21 cellular contexts compared by ENCODE assay signal in genomic region chr16:23183486-23183862, GRCh38. TPM values are rescaled to one million over a fixed set of nuclear protein-coding genes. Genes with fewer than 3 reads are reported as not detected.
A peak's percentile ranks its signal among the peaks of the same experiment; 100 is the strongest.
DNase-seq lines count a peak whose midpoint lies in the region; ATAC-seq, FAIRE-seq and TF ChIP-seq lines count a peak whose summit lies in the region.
"Had no signal": no experiment of that assay in that cellular context is flagged by ENCODE, and none has a peak within 500 bp of the region (broad histone marks: within the 10 kb centered on the region; RNA-seq: fewer than 3 reads in every experiment).

No MANE protein-coding gene starts in this region.

- no peak overlapping the region for H3T11ph ChIP-seq in H9 (ENCODE audit: low read length)

- H3K4me1 Mint-ChIP-seq in H9, result peaks cover 17 to 25% of the 10 kb centered on the region in 2 experiments

- TF ChIP-seq POLR2A in K562 (conservative IDR thresholded peaks at IDR 0.05), result no peak

- no peak for TF ChIP-seq CTCF in H9 (conservative IDR thresholded peaks at IDR 0.05)
- TF ChIP-seq CTCF in K562 (IDR thresholded peaks at IDR 0.05 in 2 of 3, conservative IDR thresholded peaks at IDR 0.05 in 1 of 3; ENCODE audit: insufficient read depth in 2 of 3, low read depth in 1 of 3, low read length in 3 of 3), result no peak

- H3K14ac ChIP-seq in H9 (ENCODE audit: insufficient read depth, low read length), result no peak overlapping the region

- no peak overlapping the region for H4K5ac ChIP-seq in H9 (ENCODE audit: insufficient read length, low read depth, low read length)

- H4K20me1 ChIP-seq in H9 (ENCODE audit: control insufficient read depth, insufficient read depth, insufficient read length) (no peaks in the 10 kb centered on the region), K562 (replicated peaks; ENCODE audit: control insufficient read depth, insufficient read depth, low read length) (peaks cover 3% of the 10 kb centered on the region; the same call in 1 of the 2 replicates)

- no peak overlapping the region for H3K4me3 ChIP-seq in K562
- peak overlapping the region; percentile 67 for H3K4me3 ChIP-seq in iPS-20b (ENCODE audit: low read length)
- peak overlapping the region in 5 of 7 experiments; percentile 30 to 53 (median 34) for H3K4me3 ChIP-seq in skin epidermis

- H3K4me1 ChIP-seq in H9 (ENCODE audit: insufficient read depth, low read length) (no peaks in the 10 kb centered on the region), K562 (replicated peaks in 1 of 2; ENCODE audit: control insufficient read depth in 2 of 2, insufficient read depth in 2 of 2, low read length in 2 of 2) (peaks cover 0 to 13% of the 10 kb centered on the region in 2 experiments; a peak in 2 of 5 replicates), iPS-20b (ENCODE audit: insufficient read depth, low read length) (no peaks in the 10 kb centered on the region)

- ATAC-seq in K562, result no peak
- no peak for ATAC-seq in Right ventricle myocardium superior (ENCODE audit: poor library complexity)
- no peak for ATAC-seq in HG03045 (IDR thresholded peaks at IDR 0.05; ENCODE audit: unreplicated experiment)

- H3K56ac ChIP-seq in H9 (ENCODE audit: insufficient read length, low read depth, low read length), result no peak overlapping the region

- H2BK5ac ChIP-seq in H9 (ENCODE audit: insufficient read length, low read length), result no peak overlapping the region

- H2AFZ ChIP-seq in H9 (ENCODE audit: low read length) (no peak overlapping the region), K562 (ENCODE audit: low read depth, low read length) (no peak overlapping the region)

- POLR2A ChIA-PET in K562 (lab: Yijun Ruan, JAX), result interaction anchor here (0.6 to 1.3 kb wide), 3 partner anchors 9 to 149 kb away, joined by 3 to 4 read pairs (median 3); no protein-coding TSS in a partner anchor

- H2BK15ac ChIP-seq in H9 (ENCODE audit: low read depth, low read length), result no peak overlapping the region

- CTCF ChIA-PET in K562 (lab: Yijun Ruan, JAX; ENCODE audit: low intra/inter-chr PET ratio), result interaction anchor here (2.3 kb wide), 1 partner anchor 251 kb away, joined by 21 read pairs; no protein-coding TSS in a partner anchor

- intact Hi-C loops in K562 (cut with micrococcal nuclease) (no loop called here), Right ventricle myocardium superior (cut with DNase I) (loop anchor here (2.0 to 10.0 kb wide), 2 partner anchors 211 to 251 kb away; no protein-coding TSS in a partner anchor)

- H4K8ac ChIP-seq in H9 (replicated peaks; ENCODE audit: insufficient read length, low read depth, low read length), result no peak overlapping the region

- H2BK20ac ChIP-seq in H9 (ENCODE audit: low read depth, low read length, poor library complexity, severe bottlenecking), result no peak overlapping the region

- H3K18ac ChIP-seq in H9 (ENCODE audit: insufficient read length, low read depth, low read length), result no peak overlapping the region

- DNase-seq in H9 (no peak), K562 (ENCODE audit: extremely low read depth in 1 of 4, low spot score in 3 of 4) (no peak), medulla oblongata (ENCODE audit: extremely low spot score) (no peak), Right ventricle myocardium superior (no peak), G401 (ENCODE audit: low spot score) (no peak)
- DNase-seq: activated CD4-positive, alpha-beta T cell treated with anti-CD3 and anti-CD28 coated beads, Interleukin-2, amount 50 U/mL, for 4 hours; DND-41; GOT3; Kasumi-1; NCI-H1930; NCI-H526 treated with DMSO at 0.1 percent for 48 hours; nucleus accumbens; T1000 had no signal

- no peak for TF ChIP-seq EP300 in K562 (IDR thresholded peaks at IDR 0.05; ENCODE audit: low read length)

- no peaks in the 10 kb centered on the region for H3K79me2 ChIP-seq in H9 (ENCODE audit: insufficient read depth, low read length)
- no peaks in the 10 kb centered on the region for H3K79me2 ChIP-seq in K562 (ENCODE audit: control insufficient read depth, insufficient read depth, low read length)

- peak overlapping the region; percentile 61 to 76; a peak in 4 of 5 replicates for H3K4me3 Mint-ChIP-seq in H9

- H2BK12ac ChIP-seq in H9 (ENCODE audit: insufficient read length, low read depth, low read length), result no peak overlapping the region

- no peak for FAIRE-seq in K562 (lab: Jason Lieb, UNC)

- H3K9me3 ChIP-seq in H9 (ENCODE audit: control insufficient read depth, low read depth, low read length) (no peaks in the 10 kb centered on the region), K562 (replicated peaks; ENCODE audit: control insufficient read depth, insufficient read depth, low read depth, low read length) (no peaks in the 10 kb centered on the region), iPS-20b (ENCODE audit: insufficient read depth, low read depth, low read length) (no peaks in the 10 kb centered on the region)
- H3K9me3 ChIP-seq: heart left ventricle, spleen had no signal

- H3K4me2 ChIP-seq in H9 (ENCODE audit: insufficient read depth, insufficient read length, low read length) (peak overlapping the region; percentile 75), K562 (ENCODE audit: insufficient read depth, low read length) (no peak overlapping the region)

- H3K9me1 ChIP-seq in K562 (ENCODE audit: control insufficient read depth, insufficient read depth, low read length), result no peaks in the 10 kb centered on the region

- no peak overlapping the region for H4K91ac ChIP-seq in H9 (ENCODE audit: insufficient read length, low read depth, low read length)

- H3K27me3 ChIP-seq in H9 (ENCODE audit: insufficient read depth, low read length) (peaks cover 15% of the 10 kb centered on the region; the same call in 1 of the 2 replicates), K562 (ENCODE audit: control insufficient read depth in 2 of 2, insufficient read depth in 2 of 2, low read length in 2 of 2) (peaks cover 20 to 30% of the 10 kb centered on the region in 2 experiments; a peak in 4 of 5 replicates), iPS-20b (ENCODE audit: insufficient read depth, low read length) (peaks cover 51% of the 10 kb centered on the region)

- H3K9ac ChIP-seq in H9 (ENCODE audit: extremely low read depth, insufficient read length, low read length), result no peak overlapping the region
- no peak overlapping the region for H3K9ac ChIP-seq in K562 (ENCODE audit: insufficient read depth in 1 of 2, low read depth in 2 of 2, low read length in 2 of 2)
- H3K9ac ChIP-seq in iPS-20b (ENCODE audit: low read depth, low read length), result no peak overlapping the region

- BruUV-seq in K562 (replicated peaks; lab: Mats Ljungman, UMichigan), result no TSS peak

- no peak overlapping the region for H2AK5ac ChIP-seq in H9 (ENCODE audit: insufficient read length, low read length)

- in situ Hi-C loops in K562 (cut with MboI), result loop anchor here (10.0 kb wide), 1 partner anchor 251 kb away; no protein-coding TSS in a partner anchor
- in situ Hi-C loops in G401 (cut with HindIII; ENCODE audit: low sequenced_read_pairs), result no loop called here

- no peak for TF ChIP-seq RAD21 in K562 (CRISPR knock-in tag; conservative IDR thresholded peaks at IDR 0.05 in 1 of 2, IDR thresholded peaks at IDR 0.05 in 1 of 2)

- WGBS in H9 (ENCODE audit: extremely low coverage, insufficient read length, low lambda C conversion rate), result no CpG with 5 or more reads among the region's 5 CpGs
- 10% methylated on average over 5 of the region's 5 CpGs for WGBS in K562 (ENCODE audit: insufficient coverage, low coverage, missing lambda C conversion rate)

- H3K36me3 ChIP-seq in K562 (ENCODE audit: control insufficient read depth, insufficient read depth, low read length) (no peaks in the 10 kb centered on the region), iPS-20b (ENCODE audit: insufficient read depth, low read depth, low read length) (no peaks in the 10 kb centered on the region)
- H3K36me3 ChIP-seq: heart left ventricle, spleen had no signal

- peaks cover 47% of the 10 kb centered on the region for H3K27me3 Mint-ChIP-seq in H9 (ENCODE audit: low read depth)

- peaks cover 0 to 3% of the 10 kb centered on the region in 2 experiments; a peak in 1 of 5 replicates for H3K9me3 Mint-ChIP-seq in H9

- H3K23ac ChIP-seq in H9 (ENCODE audit: insufficient read length, low read depth, low read length), result no peak overlapping the region

- no peak overlapping the region for H3K4ac ChIP-seq in H9 (ENCODE audit: low read depth, low read length)

- H3K36me3 Mint-ChIP-seq in H9 (ENCODE audit: insufficient read depth in 1 of 3, low read depth in 3 of 3), result no peaks in the 10 kb centered on the region; a peak in 1 of 7 replicates

- H3K27ac ChIP-seq in H9 (ENCODE audit: insufficient read length, low read depth, low read length) (no peak overlapping the region), K562 (ENCODE audit: extremely low read depth, low read depth, low read length) (no peak overlapping the region), iPS-20b (ENCODE audit: low read length) (no peak overlapping the region), skin epidermis (no peak overlapping the region)
- H3K27ac ChIP-seq: epithelial cell of prostate, heart left ventricle, spleen had no signal

- H3K27ac Mint-ChIP-seq in H9, result no peak overlapping the region

- H2BK120ac ChIP-seq in H9 (ENCODE audit: low read depth, low read length, poor library complexity, severe bottlenecking), result no peak overlapping the region

- peaks cover 6% of the 10 kb centered on the region for H3K23me2 ChIP-seq in H9 (ENCODE audit: insufficient read length, low read depth, low read length, poor library complexity, severe bottlenecking)

- H3K79me1 ChIP-seq in H9 (ENCODE audit: insufficient read depth, low read depth, low read length, poor library complexity, severe bottlenecking), result no peaks in the 10 kb centered on the region

RNA-seq across cellular contexts. Expression of gene SCNN1G, which starts 0.9 kb away (rescaled TPM):
- 0.74 and 0.92 TPM in 2 replicates for total RNA-seq in H9 (2021)
- not detected in 2 replicates for total RNA-seq in K562 (2011; cell fraction: chromatin; rRNA removed; ENCODE audit: low replicate concordance)
- total RNA-seq in K562 (2011; cell fraction: nucleolus; rRNA removed), result not detected in 2 replicates
- not detected in 2 replicates for total RNA-seq in K562 (2011; cell fraction: nucleoplasm; rRNA removed)
- not detected in 2 replicates for total RNA-seq in K562 (2014; rRNA removed)
- not detected in 2 replicates for total RNA-seq in K562 (2014; rRNA removed; fragmentation: Illumina TruSeq; extraction: Trizol)
- total RNA-seq in K562 (2015; rRNA removed; fragmentation: Illumina TruSeq; extraction: Trizol), result not detected in 2 replicates
- 0.04 TPM in 1 of 2 replicates, not detected in the other for total RNA-seq in K562 (2021)
- polyA plus RNA-seq in K562 (2011; rRNA removed), result not detected in 2 replicates
- not detected in 2 replicates for polyA plus RNA-seq in K562 (2011; cell fraction: cytosol; rRNA removed)
- not detected in 2 replicates for polyA plus RNA-seq in K562 (2011; cell fraction: nucleus; rRNA removed)
- not detected in 2 replicates for polyA plus RNA-seq in K562 (2012)
- polyA plus RNA-seq in K562 (2014; fragmentation: Illumina TruSeq; extraction: Trizol), result not detected in 2 replicates
- polyA plus RNA-seq in K562 (2014; fragmentation: Nextera tagmentation; extraction: Ambion mirVana), result not detected
- polyA plus RNA-seq in K562 (2014; rRNA removed), result not detected in 2 replicates
- not detected in 2 replicates for polyA minus RNA-seq in K562 (2011; rRNA and poly(A)+ RNA removed)
- not detected in 2 replicates for polyA minus RNA-seq in K562 (2011; cell fraction: cytosol; rRNA and poly(A)+ RNA removed)
- polyA minus RNA-seq in K562 (2011; cell fraction: nucleus; rRNA and poly(A)+ RNA removed), result not detected in 2 replicates
- total RNA-seq in Right ventricle myocardium superior, result 0.13 TPM
- total RNA-seq in G401 (2014; rRNA removed; shearing (Covaris generic)), result not detected in 2 replicates
- total RNA-seq: chondrocyte, spleen had no signal
- polyA plus RNA-seq: BJ had no signal

RNA-seq across cellular contexts. Expression of gene USP31, which starts 34.2 kb away (rescaled TPM):
- 14.5 and 16.1 TPM in 2 replicates for total RNA-seq in H9 (2021)
- 21.0 and 33.7 TPM in 2 replicates for total RNA-seq in K562 (2011; cell fraction: chromatin; rRNA removed; ENCODE audit: low replicate concordance)
- 12.5 and 14.6 TPM in 2 replicates for total RNA-seq in K562 (2011; cell fraction: nucleolus; rRNA removed)
- total RNA-seq in K562 (2011; cell fraction: nucleoplasm; rRNA removed), result 21.9 and 31.5 TPM in 2 replicates
- total RNA-seq in K562 (2014; rRNA removed), result 1.8 and 2.9 TPM in 2 replicates
- total RNA-seq in K562 (2014; rRNA removed; fragmentation: Illumina TruSeq; extraction: Trizol), result 3.3 and 3.4 TPM in 2 replicates
- 3.6 and 3.7 TPM in 2 replicates for total RNA-seq in K562 (2015; rRNA removed; fragmentation: Illumina TruSeq; extraction: Trizol)
- total RNA-seq in K562 (2021), result 4.0 and 4.9 TPM in 2 replicates
- polyA plus RNA-seq in K562 (2011; rRNA removed), result 4.3 and 4.8 TPM in 2 replicates
- 2.7 and 3.1 TPM in 2 replicates for polyA plus RNA-seq in K562 (2011; cell fraction: cytosol; rRNA removed)
- polyA plus RNA-seq in K562 (2011; cell fraction: nucleus; rRNA removed), result 11.9 and 16.3 TPM in 2 replicates
- polyA plus RNA-seq in K562 (2012), result 1.0 and 1.8 TPM in 2 replicates
- 2.6 and 2.7 TPM in 2 replicates for polyA plus RNA-seq in K562 (2014; fragmentation: Illumina TruSeq; extraction: Trizol)
- 1 to 10 TPM in 1 of 2 experiments, under 1 TPM in 1; 0.56 to 1.2 TPM for polyA plus RNA-seq in K562 (2014; fragmentation: Nextera tagmentation; extraction: Ambion mirVana)
- polyA plus RNA-seq in K562 (2014; rRNA removed), result 2.6 and 2.7 TPM in 2 replicates
- polyA minus RNA-seq in K562 (2011; rRNA and poly(A)+ RNA removed), result 11.4 and 12.4 TPM in 2 replicates
- 3.4 and 4.8 TPM in 2 replicates for polyA minus RNA-seq in K562 (2011; cell fraction: cytosol; rRNA and poly(A)+ RNA removed)
- polyA minus RNA-seq in K562 (2011; cell fraction: nucleus; rRNA and poly(A)+ RNA removed), result 13.3 and 16.9 TPM in 2 replicates
- total RNA-seq in Right ventricle myocardium superior, result 25.7 TPM
- 2.4 and 3.0 TPM in 2 replicates for total RNA-seq in G401 (2014; rRNA removed; shearing (Covaris generic))
